ENCODE assay signal across 8 cellular contexts in the genomic region with DNA sequence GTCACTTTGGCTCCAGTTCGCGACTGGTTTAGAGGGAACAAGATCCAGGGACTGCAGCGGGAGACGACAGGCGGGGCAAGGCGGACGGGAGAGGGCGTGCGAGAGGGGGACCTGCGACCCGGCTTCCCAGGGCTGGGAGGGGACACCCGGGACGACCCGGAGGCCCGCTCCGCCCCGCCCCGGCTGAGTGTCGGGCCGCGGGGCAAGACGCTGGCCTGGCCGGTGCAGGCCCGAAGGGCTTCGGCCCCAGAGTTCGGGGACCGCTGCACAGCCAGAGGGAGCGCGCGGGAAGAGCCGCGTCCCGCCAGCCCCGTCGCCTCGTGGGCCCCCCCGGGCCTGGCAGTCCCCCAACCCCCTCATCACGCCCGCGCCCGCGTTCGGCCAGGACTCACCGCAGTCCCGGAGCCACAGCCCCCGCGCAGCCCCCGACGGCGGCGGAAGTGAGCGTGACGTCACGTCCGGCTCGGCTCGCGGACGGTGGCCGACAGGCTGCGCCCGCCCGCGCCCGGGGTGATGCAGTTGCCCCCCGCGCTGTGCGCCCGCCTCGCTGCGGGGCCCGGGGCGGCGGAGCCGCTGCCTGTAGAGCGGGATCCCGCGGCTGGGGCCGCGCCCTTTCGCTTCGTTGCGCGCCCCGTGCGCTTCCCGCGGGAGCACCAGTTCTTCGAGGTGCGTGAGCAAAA. TPM values are rescaled to one million over a fixed set of nuclear protein-coding genes. Genes with fewer than 3 reads are reported as not detected.
DNase-seq lines count a peak whose midpoint lies in the region; TF ChIP-seq lines count a peak whose summit lies in the region.

TSS of gene TUBGCP2 (minus strand) at position 442 of the 680 bp plus-strand sequence. CDS start 5,931 bp downstream, outside the sequence.
A gene with protein sequence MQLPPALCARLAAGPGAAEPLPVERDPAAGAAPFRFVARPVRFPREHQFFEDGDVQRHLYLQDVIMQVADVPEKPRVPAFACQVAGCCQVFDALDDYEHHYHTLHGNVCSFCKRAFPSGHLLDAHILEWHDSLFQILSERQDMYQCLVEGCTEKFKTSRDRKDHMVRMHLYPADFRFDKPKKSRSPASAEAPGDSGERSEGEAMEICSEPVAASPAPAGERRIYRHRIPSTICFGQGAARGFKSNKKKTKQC (plus strand): TSS at position 484 of the 680 bp plus-strand sequence. CDS start 30 bp downstream, at position 514.

- no peaks in the 10 kb centered on the region for H3K27me3 ChIP-seq in left ventricle myocardium inferior (ENCODE audit: low read depth)

- no peak for TF ChIP-seq CTCF in GM10266 (IDR thresholded peaks at IDR 0.05; ENCODE audit: control insufficient read depth, insufficient read depth, low read depth, missing control alignments)
- TF ChIP-seq CTCF in left ventricle myocardium inferior (IDR thresholded peaks at IDR 0.05; ENCODE audit: borderline replicate concordance), result peak; percentile 10

- H3K27me3 Mint-ChIP-seq in T-helper 1 cell treated with Interleukin-12 subunit alpha and Interleukin-12 subunit beta and Interleukin-4 antibody, amounts not matched to agents 30 μg/mL and 1 μg/mL, for 36 hours (ENCODE audit: low read depth), result no peaks in the 10 kb centered on the region

- H3K4me1 ChIP-seq in left ventricle myocardium inferior, result peaks cover 54% of the 10 kb centered on the region
- H3K4me1 ChIP-seq in urinary bladder (ENCODE audit: insufficient read depth), result no peaks in the 10 kb centered on the region

- H3K9me3 ChIP-seq in left ventricle myocardium inferior (replicated peaks), result no peaks in the 10 kb centered on the region

- under 1% methylated on average over 90 of the region's 90 CpGs for WGBS in urinary bladder

- peak; percentile 93 for DNase-seq in GM10266 (ENCODE audit: extremely low spot score)
- peak; percentile 68 for DNase-seq in H4 (ENCODE audit: low spot score)
- DNase-seq in LoVo (ENCODE audit: low spot score), result peak; percentile 84
- DNase-seq in amniotic epithelial cell (ENCODE audit: low read depth), result peak; percentile 73
- DNase-seq in left ventricle myocardium inferior, result peak; percentile 89
- no peak for DNase-seq in pulmonary artery endothelial cell (ENCODE audit: low read depth, low spot score)

- intact Hi-C loops in left ventricle myocardium inferior (cut with micrococcal nuclease), result no loop called here

- peaks cover 12% of the 10 kb centered on the region for H3K36me3 Mint-ChIP-seq in T-helper 1 cell treated with Interleukin-12 subunit alpha and Interleukin-12 subunit beta and Interleukin-4 antibody, amounts not matched to agents 30 μg/mL and 1 μg/mL, for 36 hours (ENCODE audit: low read depth)

- H3K27ac Mint-ChIP-seq in T-helper 1 cell treated with Interleukin-12 subunit alpha and Interleukin-12 subunit beta and Interleukin-4 antibody, amounts not matched to agents 30 μg/mL and 1 μg/mL, for 36 hours, result peak within 1 kb of the TSS; percentile 99

- H3K36me3 ChIP-seq in left ventricle myocardium inferior (peaks cover 31% of the 10 kb centered on the region), urinary bladder (ENCODE audit: insufficient read depth) (no peaks in the 10 kb centered on the region)

- H3K27ac ChIP-seq in left ventricle myocardium inferior (replicated peaks) (peak within 1 kb of the TSS; percentile 100), urinary bladder (ENCODE audit: low read depth) (peak within 1 kb of the TSS; percentile 96)

- peak within 1 kb of the TSS; percentile 97 for H3K4me3 Mint-ChIP-seq in T-helper 1 cell treated with Interleukin-12 subunit alpha and Interleukin-12 subunit beta and Interleukin-4 antibody, amounts not matched to agents 30 μg/mL and 1 μg/mL, for 36 hours

- H3K4me1 Mint-ChIP-seq in T-helper 1 cell treated with Interleukin-12 subunit alpha and Interleukin-12 subunit beta and Interleukin-4 antibody, amounts not matched to agents 30 μg/mL and 1 μg/mL, for 36 hours (ENCODE audit: low read depth), result peaks cover 19% of the 10 kb centered on the region

- H3K9me3 Mint-ChIP-seq in T-helper 1 cell treated with Interleukin-12 subunit alpha and Interleukin-12 subunit beta and Interleukin-4 antibody, amounts not matched to agents 30 μg/mL and 1 μg/mL, for 36 hours, result no peaks in the 10 kb centered on the region

- H3K4me3 ChIP-seq in left ventricle myocardium inferior, result peak within 1 kb of the TSS; percentile 100
- peak within 1 kb of the TSS; percentile 81 for H3K4me3 ChIP-seq in urinary bladder (ENCODE audit: low read depth, low read length)

RNA-seq across cellular contexts. Expression of gene TUBGCP2, which starts in this region (rescaled TPM):
- 49.1 and 54.5 TPM in 2 replicates for total RNA-seq in H4 (2014; rRNA removed; shearing (Covaris generic))
- total RNA-seq in left ventricle myocardium inferior, result 38.9 TPM
- 59.4 and 60.9 TPM in 2 replicates for total RNA-seq in pulmonary artery endothelial cell
- total RNA-seq in urinary bladder, result 27.8 TPM
- polyA plus RNA-seq in urinary bladder, result 35.6 TPM

RNA-seq across cellular contexts. Expression of the second gene that starts in this region (rescaled TPM):
- 53.2 and 66.3 TPM in 2 replicates for total RNA-seq in H4 (2014; rRNA removed; shearing (Covaris generic))
- total RNA-seq in left ventricle myocardium inferior (40.5 TPM), pulmonary artery endothelial cell (27.4 and 40.4 TPM in 2 replicates), urinary bladder (24.1 TPM)
- 41.5 TPM for polyA plus RNA-seq in urinary bladder
